Comparison of ENCODE assay signal across 30 cellular contexts in genomic region chr1:45373573-45373972, GRCh38. TPM values are rescaled to one million over a fixed set of nuclear protein-coding genes. Genes with fewer than 3 reads are reported as not detected.
"Had no signal": no experiment of that assay in that cellular context is flagged by ENCODE, and none has a peak within 500 bp of the region (broad histone marks: within the 10 kb centered on the region; RNA-seq: fewer than 3 reads in every experiment).

No MANE protein-coding gene starts in this region.

- H3K4me2 ChIP-seq: smooth muscle cell had no signal

- H3K27ac Mint-ChIP-seq: activated CD8-positive, alpha-beta T cell treated with anti-CD3 and anti-CD28 coated beads for 36 hours; activated naive CD4-positive, alpha-beta T cell treated with anti-CD3 and anti-CD28 coated beads, Interleukin-2, amount 50 U/mL, for 24 hours; activated naive CD8-positive, alpha-beta T cell treated with anti-CD3 and anti-CD28 coated beads, Interleukin-2, amount 50 U/mL, for 24 hours; activated T-helper 2 cell treated with anti-CD3 and anti-CD28 coated beads, Interferon-gamma antibody, Interleukin-2, Interleukin-4, amounts not matched to agents 10 μg/mL and 5 μg/mL and 100 μg/mL, durations not matched to agents 14 hours and 24 hours and 36 hours; endodermal cell; immature natural killer cell; mesothelial cell of epicardium; naive thymus-derived CD4-positive, alpha-beta T cell; T-helper 2 cell treated with Interferon-gamma antibody and Interleukin-4, amounts not matched to agents 5 μg/mL and 100 μg/mL, for 36 hours had no signal

- H3K9me3 ChIP-seq: esophagus muscularis mucosa, heart left ventricle, right atrium auricular region, suprapubic skin, tibial artery had no signal

- H3K36me3 Mint-ChIP-seq: immature natural killer cell, mesothelial cell of epicardium had no signal

- H3K27me3 Mint-ChIP-seq: activated CD8-positive, alpha-beta T cell treated with anti-CD3 and anti-CD28 coated beads for 36 hours; activated naive CD4-positive, alpha-beta T cell treated with anti-CD3 and anti-CD28 coated beads, Interleukin-2, amount 50 U/mL, for 24 hours; activated naive CD8-positive, alpha-beta T cell treated with anti-CD3 and anti-CD28 coated beads, Interleukin-2, amount 50 U/mL, for 24 hours; naive thymus-derived CD4-positive, alpha-beta T cell had no signal

- H3K4me3 ChIP-seq: esophagus muscularis mucosa, heart left ventricle, right atrium auricular region, smooth muscle cell, suprapubic skin, tibial artery had no signal

- H3K4me3 Mint-ChIP-seq: activated CD8-positive, alpha-beta T cell treated with anti-CD3 and anti-CD28 coated beads for 36 hours; activated naive CD4-positive, alpha-beta T cell treated with anti-CD3 and anti-CD28 coated beads, Interleukin-2, amount 50 U/mL, for 24 hours; activated naive CD8-positive, alpha-beta T cell treated with anti-CD3 and anti-CD28 coated beads, Interleukin-2, amount 50 U/mL, for 24 hours; activated T-cell treated with anti-CD3 and anti-CD28 coated beads, Interleukin-2, amount 50 U/mL, for 4 hours; endodermal cell; immature natural killer cell; mesothelial cell of epicardium; naive thymus-derived CD4-positive, alpha-beta T cell; T-helper 2 cell treated with Interferon-gamma antibody and Interleukin-4, amounts not matched to agents 5 μg/mL and 100 μg/mL, for 36 hours had no signal

- H3K9me3 Mint-ChIP-seq: activated CD8-positive, alpha-beta T cell treated with anti-CD3 and anti-CD28 coated beads for 36 hours; activated naive CD4-positive, alpha-beta T cell treated with anti-CD3 and anti-CD28 coated beads, Interleukin-2, amount 50 U/mL, for 24 hours; activated naive CD8-positive, alpha-beta T cell treated with anti-CD3 and anti-CD28 coated beads, Interleukin-2, amount 50 U/mL, for 24 hours; activated T-cell treated with anti-CD3 and anti-CD28 coated beads, Interleukin-2, amount 50 U/mL, for 4 hours; activated T-helper 2 cell treated with anti-CD3 and anti-CD28 coated beads, Interferon-gamma antibody, Interleukin-2, Interleukin-4, amounts not matched to agents 10 μg/mL and 5 μg/mL and 100 μg/mL, durations not matched to agents 14 hours and 24 hours and 36 hours; endodermal cell; immature natural killer cell; mesothelial cell of epicardium; naive thymus-derived CD4-positive, alpha-beta T cell; T-helper 2 cell treated with Interferon-gamma antibody and Interleukin-4, amounts not matched to agents 5 μg/mL and 100 μg/mL, for 36 hours had no signal

- DNase-seq: activated CD4-positive, alpha-beta T cell treated with anti-CD3 and anti-CD28 coated beads, Interleukin-2, amount 50 U/mL, for 1 hour; activated CD4-positive, CD25-positive, alpha-beta regulatory T cell treated with anti-CD3 and anti-CD28 coated beads, Interleukin-2, amount 50 U/mL, for 72 hours; activated CD8-positive, alpha-beta T cell treated with anti-CD3 and anti-CD28 coated beads for 36 hours; activated naive CD8-positive, alpha-beta T cell treated with anti-CD3 and anti-CD28 coated beads, Interleukin-2, amount 50 U/mL, for 24 hours; activated T-cell treated with anti-CD3 and anti-CD28 coated beads, Interleukin-2, amount 50 U/mL, for 4 hours; amygdala; caudate nucleus; endodermal cell; foreskin keratinocyte; heart left ventricle; hypothalamus; immature natural killer cell; kidney; left colon; mammary epithelial cell; naive thymus-derived CD4-positive, alpha-beta T cell; stimulated activated CD4-positive, alpha-beta T cell treated with anti-CD3 and anti-CD28 coated beads, Interleukin-1b, Interleukin-23, amount 100 ng/mL, for 48 hours; stimulated activated CD4-positive, alpha-beta T cell treated with anti-CD3 and anti-CD28 coated beads, Interleukin-4, amount 100 ng/mL, for 4 hours; stimulated activated CD8-positive, alpha-beta memory T cell treated with anti-CD3 and anti-CD28 coated beads, Interleukin-4, amount 100 ng/mL, for 48 hours; stimulated activated naive CD4-positive, alpha-beta T cell; tibial artery had no signal

- ATAC-seq: activated CD8-positive, alpha-beta T cell treated with anti-CD3 and anti-CD28 coated beads for 36 hours; activated naive CD8-positive, alpha-beta T cell treated with anti-CD3 and anti-CD28 coated beads, Interleukin-2, amount 50 U/mL, for 24 hours; activated T-cell treated with anti-CD3 and anti-CD28 coated beads, Interleukin-2, amount 50 U/mL, for 4 hours; foreskin keratinocyte; heart left ventricle; left colon; naive thymus-derived CD4-positive, alpha-beta T cell had no signal

- H3K27ac ChIP-seq: esophagus muscularis mucosa, foreskin keratinocyte, heart left ventricle, right atrium auricular region, suprapubic skin had no signal

- H3K36me3 ChIP-seq: esophagus muscularis mucosa, heart left ventricle, right atrium auricular region, suprapubic skin, tibial artery had no signal

- H3K27me3 ChIP-seq: esophagus muscularis mucosa, foreskin keratinocyte, heart left ventricle, right atrium auricular region, suprapubic skin, tibial artery had no signal

- FAIRE-seq: kidney had no signal

- H3K4me1 Mint-ChIP-seq: mesothelial cell of epicardium had no signal

- H3K4me1 ChIP-seq: foreskin keratinocyte had no signal

RNA-seq across cellular contexts. Expression of gene HPDL, which starts 46.9 kb away (rescaled TPM):
- total RNA-seq: right atrium auricular region, smooth muscle cell had no signal
- polyA plus RNA-seq: neural cell had no signal
